In the genomic region with DNA sequence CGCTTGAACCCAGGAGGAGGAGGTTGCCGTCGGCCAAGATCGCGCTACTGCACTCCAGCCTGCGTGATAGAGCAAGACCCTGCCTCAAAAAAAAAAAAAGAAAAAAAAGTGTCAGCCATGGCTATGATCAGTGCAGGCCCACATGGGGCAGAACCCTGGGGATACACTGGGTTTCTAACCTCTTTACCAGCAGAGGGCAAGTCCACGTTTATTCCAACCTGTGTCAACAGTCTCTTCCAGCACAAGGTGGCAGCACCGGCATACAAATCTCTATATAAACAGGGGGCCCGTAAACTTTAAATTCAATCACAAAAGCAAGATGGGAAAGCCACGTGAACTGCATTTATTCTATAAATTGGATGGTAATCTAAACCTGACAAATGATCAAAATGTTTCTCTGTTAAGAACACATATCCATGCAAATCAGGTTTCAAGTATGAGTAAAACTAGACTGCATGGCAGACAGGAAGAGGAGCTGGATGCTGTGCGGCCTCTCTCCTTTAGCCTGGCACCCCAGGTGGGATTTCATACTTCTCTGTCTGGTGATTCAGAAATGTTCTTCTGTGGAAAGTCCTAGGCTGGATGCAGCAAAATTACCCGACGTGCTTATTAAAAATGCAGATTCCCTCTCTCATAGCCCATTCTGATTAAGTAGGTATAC, we compare ENCODE assay signal across 8 cellular contexts. TPM values are rescaled to one million over a fixed set of nuclear protein-coding genes. Genes with fewer than 3 reads are reported as not detected.
DNase-seq lines count a peak whose midpoint lies in the region; ATAC-seq and TF ChIP-seq lines count a peak whose summit lies in the region.

No MANE protein-coding gene starts in this region.

- H3F3A ChIP-seq in GM23248 (ENCODE audit: insufficient read depth), result peaks cover 31% of the 10 kb centered on the region

- peak; percentile 59 for ATAC-seq in gastroesophageal sphincter

- TF ChIP-seq EP300 in gastroesophageal sphincter (IDR thresholded peaks at IDR 0.05), result no peak
- TF ChIP-seq EP300 in ovary (IDR thresholded peaks at IDR 0.05), result no peak

- H3K27ac ChIP-seq in GM23248, result no peak overlapping the region
- peak overlapping the region; percentile 83 for H3K27ac ChIP-seq in SJSA1
- H3K27ac ChIP-seq in gastroesophageal sphincter, result peak overlapping the region in 2 of 4 donors; percentile 70 to 77
- no peak overlapping the region for H3K27ac ChIP-seq in ovary
- no peak overlapping the region for H3K27ac ChIP-seq in vagina

- DNase-seq in DMS153 treated with DMSO at 0.1 percent for 48 hours (lab: John Stamatoyannopoulos, UW; ENCODE audit: unreplicated experiment), result peak; percentile 93
- DNase-seq in GM23248, result peak; percentile 92
- peak; percentile 67 for DNase-seq in MV-4-11 (lab: John Stamatoyannopoulos, UW)
- DNase-seq in SJSA1 (ENCODE audit: low read depth in 1 of 2, low spot score in 2 of 2), result peak; percentile 75 to 78
- DNase-seq in activated gamma-delta T cell treated with anti-CD3 and anti-CD28 coated beads, Interleukin-2, amount 50 U/mL, for 16 hours (ENCODE audit: low read depth), result peak; percentile 10
- DNase-seq in ovary, result peak; percentile 60 to 75 (median 71)
- DNase-seq in vagina (ENCODE audit: extremely low spot score in 2 of 2), result peak in 1 of 2 donors; percentile 81

- H3K4me3 ChIP-seq in GM23248, result no peak overlapping the region
- no peak overlapping the region for H3K4me3 ChIP-seq in SJSA1
- H3K4me3 ChIP-seq in gastroesophageal sphincter, result no peak overlapping the region
- no peak overlapping the region for H3K4me3 ChIP-seq in ovary
- H3K4me3 ChIP-seq in vagina, result no peak overlapping the region

- H3K9me3 ChIP-seq in GM23248 (ENCODE audit: low read depth) (no peaks in the 10 kb centered on the region), SJSA1 (replicated peaks) (no peaks in the 10 kb centered on the region), gastroesophageal sphincter (no peaks in the 10 kb centered on the region), ovary (no peaks in the 10 kb centered on the region), vagina (no peaks in the 10 kb centered on the region)

- H3K79me2 ChIP-seq in GM23248 (ENCODE audit: insufficient read depth), result no peaks in the 10 kb centered on the region

- WGBS in GM23248 (ENCODE audit: low coverage in 1 of 2, low lambda C conversion rate in 2 of 2, missing lambda C conversion rate in 2 of 2), 2 experiments, result 36 to 38% methylated on average over 13 of the region's 13 CpGs
- 35 to 38% methylated on average over 10 to 13 of the region's 13 CpGs for WGBS in gastroesophageal sphincter (ENCODE audit: low coverage in 1 of 2), 2 donors
- WGBS in ovary, 3 donors, result 41 to 44% (median 43%) methylated on average over 13 of the region's 13 CpGs

- peaks cover 45% of the 10 kb centered on the region for H3K4me1 ChIP-seq in GM23248 (ENCODE audit: insufficient read depth)
- H3K4me1 ChIP-seq in SJSA1 (replicated peaks), result peaks cover 48% of the 10 kb centered on the region
- peaks cover 0 to 54% (median 41%) of the 10 kb centered on the region in 3 donors for H3K4me1 ChIP-seq in gastroesophageal sphincter
- H3K4me1 ChIP-seq in ovary (ENCODE audit: insufficient read depth), result peaks cover 8% of the 10 kb centered on the region
- H3K4me1 ChIP-seq in vagina, result peaks cover 21% of the 10 kb centered on the region

- no peaks in the 10 kb centered on the region for H3K9me2 ChIP-seq in GM23248 (ENCODE audit: insufficient read depth)

- H3K36me3 ChIP-seq in GM23248 (ENCODE audit: low read depth), result no peaks in the 10 kb centered on the region
- no peaks in the 10 kb centered on the region for H3K36me3 ChIP-seq in SJSA1
- no peaks in the 10 kb centered on the region for H3K36me3 ChIP-seq in gastroesophageal sphincter
- no peaks in the 10 kb centered on the region for H3K36me3 ChIP-seq in ovary
- H3K36me3 ChIP-seq in vagina, result no peaks in the 10 kb centered on the region

- no peak overlapping the region for H3K4me2 ChIP-seq in GM23248 (ENCODE audit: unreplicated experiment)

- H3K9ac ChIP-seq in GM23248, result 0 out of 2 replicates have a peak overlapping the region, but pooled peaks have one; percentile 1

- H3K27me3 ChIP-seq in GM23248 (replicated peaks; ENCODE audit: insufficient read depth) (no peaks in the 10 kb centered on the region), SJSA1 (replicated peaks) (no peaks in the 10 kb centered on the region), gastroesophageal sphincter (no peaks in the 10 kb centered on the region), ovary (no peaks in the 10 kb centered on the region), vagina (no peaks in the 10 kb centered on the region)

- intact Hi-C loops in ovary (cut with DNase I) (loop anchor here (2.0 to 10.0 kb wide), 6 partner anchors 165 to 497 kb away; a partner anchor contains a TSS), vagina (cut with DNase I) (loop anchor here (5.0 kb wide), 2 partner anchors 222 to 497 kb away; no protein-coding TSS in a partner anchor)

- TF ChIP-seq CTCF in gastroesophageal sphincter (IDR thresholded peaks at IDR 0.05) (peak; percentile 85 to 96 (median 93)), ovary (IDR thresholded peaks at IDR 0.05) (peak; percentile 54 to 73 (median 72)), vagina (IDR thresholded peaks at IDR 0.05) (peak; percentile 60 to 91 (median 81))

- H2AFZ ChIP-seq in GM23248, result no peak overlapping the region

- no peak for TF ChIP-seq POLR2A in gastroesophageal sphincter (IDR thresholded peaks at IDR 0.05)
- no peak for TF ChIP-seq POLR2A in ovary (IDR thresholded peaks at IDR 0.05)
- TF ChIP-seq POLR2A in vagina (IDR thresholded peaks at IDR 0.05), result no peak

- no peaks in the 10 kb centered on the region for H4K20me1 ChIP-seq in GM23248 (ENCODE audit: insufficient read depth)

- in situ Hi-C loops in GM23248 (cut with MboI), result loop anchor here (10.0 kb wide), 1 partner anchor 495 kb away; no protein-coding TSS in a partner anchor

RNA-seq across cellular contexts. Expression of a gene that starts 60.0 kb away (rescaled TPM):
- 31.6 and 45.1 TPM in 2 replicates for total RNA-seq in GM23248 (2014; rRNA removed; shearing (Covaris generic))
- polyA plus RNA-seq in GM23248 (2016; fragmentation: Nextera tagmentation; extraction: Ambion mirVana) (24.9 and 27.7 TPM in 2 replicates), ovary (under 1 TPM; 0.44 to 0.78 TPM)
- total RNA-seq in SJSA1 (2014; rRNA removed; shearing (Covaris generic)), result 1.6 and 1.7 TPM in 2 replicates
- total RNA-seq in gastroesophageal sphincter (1 to 10 TPM in 1 of 4 donors, under 1 TPM in 2, not detected in 1; 0.66 to 2.8 (median 0.67) TPM), ovary (under 1 TPM in 6 of 7 donors, not detected in 1; 0.25 to 0.55 (median 0.29) TPM), vagina (8.8 TPM)
